ENCODE assay signal across 9 cellular contexts in genomic region chr7:142391191-142391992, GRCh38.
DNase-seq lines count a peak whose midpoint lies in the region; ATAC-seq, FAIRE-seq and TF ChIP-seq lines count a peak whose summit lies in the region.
"Had no signal": no experiment of that assay in that cellular context is flagged by ENCODE, and none has a peak within 500 bp of the region (broad histone marks: within the 10 kb centered on the region; RNA-seq: fewer than 3 reads in every experiment).

No MANE protein-coding gene starts in this region.

- intact Hi-C loops in sciatic nerve (cut with DNase I), result no loop called here

- TF ChIP-seq CTCF in bronchial epithelial cell (IDR thresholded peaks at IDR 0.05; ENCODE audit: insufficient read depth, low read length, severe bottlenecking), result peak; percentile 42
- TF ChIP-seq CTCF in omental fat pad (IDR thresholded peaks at IDR 0.05), result no peak

- no peak overlapping the region for H3K4me3 ChIP-seq in bronchial epithelial cell (ENCODE audit: low read depth, low read length)
- H3K4me3 ChIP-seq: A549 had no signal

- H3K27me3 ChIP-seq in bronchial epithelial cell (ENCODE audit: control insufficient read depth, insufficient read depth, low read length), result no peaks in the 10 kb centered on the region

- ATAC-seq in sciatic nerve, result peak; percentile 47
- ATAC-seq in omental fat pad (ENCODE audit: low FRiP score), result no peak

- peak; percentile 19 for DNase-seq in DMS53 (lab: John Stamatoyannopoulos, UW)
- DNase-seq in DMS53 treated with DMSO at 0.1 percent for 48 hours (lab: John Stamatoyannopoulos, UW; ENCODE audit: unreplicated experiment), result no peak
- peak; percentile 88 for DNase-seq in SK-MEL-5 (ENCODE audit: low read depth, low spot score)
- DNase-seq in bronchial epithelial cell (ENCODE audit: low read depth), result no peak
- no peak for DNase-seq in sciatic nerve (ENCODE audit: low spot score)
- DNase-seq in NCI-H1417 treated with DMSO at 0.1 percent for 48 hours (lab: John Stamatoyannopoulos, UW), result no peak
- no peak for DNase-seq in SHP77 (lab: John Stamatoyannopoulos, UW)
- DNase-seq in omental fat pad (ENCODE audit: low spot score), result no peak

- in situ Hi-C loops in SK-MEL-5 (cut with HindIII; ENCODE audit: low pct_unique_long_range_greater_than_20kb, low sequenced_read_pairs), result no loop called here

- FAIRE-seq in bronchial epithelial cell (lab: Jason Lieb, UNC), result peak; percentile 94
- FAIRE-seq: A549 had no signal

- no peaks in the 10 kb centered on the region for H3K36me3 ChIP-seq in bronchial epithelial cell (ENCODE audit: control insufficient read depth, insufficient read depth, low read length)

Comparison
In these comparisons a context has a peak if more than half of its experiments do, and no peak if none do; other contexts are left out.
1. DNase-seq: peak in DMS53 (single experiment) and SK-MEL-5 (single experiment); none in DMS53 treated with DMSO at 0.1 percent for 48 hours (single experiment), bronchial epithelial cell (single experiment), sciatic nerve (single experiment), NCI-H1417 treated with DMSO at 0.1 percent for 48 hours (single experiment), SHP77 (0 of 2) and omental fat pad (single experiment).